8 cellular contexts compared by ENCODE assay signal in genomic region chr5:100902406-100903035, GRCh38. TPM values are rescaled to one million over a fixed set of nuclear protein-coding genes. Genes with fewer than 3 reads are reported as not detected.
DNase-seq lines count a peak whose midpoint lies in the region; ATAC-seq lines count a peak whose summit lies in the region.

No MANE protein-coding gene starts in this region.

- peaks cover 41 to 62% of the 10 kb centered on the region in 2 donors for H3K4me1 Mint-ChIP-seq in effector memory CD8-positive, alpha-beta T cell (ENCODE audit: low read depth in 2 of 2)
- H3K4me1 Mint-ChIP-seq in naive B cell: peaks cover 48 to 49% (median 48%) of the 10 kb centered on the region in 3 donors

- H3K4me3 Mint-ChIP-seq in effector memory CD8-positive, alpha-beta T cell: peak overlapping the region; percentile 97 to 98
- peak overlapping the region; percentile 96 to 100 (median 97) for H3K4me3 Mint-ChIP-seq in naive B cell

- H3K9me3 Mint-ChIP-seq in effector memory CD8-positive, alpha-beta T cell: no peaks in the 10 kb centered on the region
- no peaks in the 10 kb centered on the region for H3K9me3 Mint-ChIP-seq in naive B cell

- DNase-seq in activated T-cell treated with anti-CD3 and anti-CD28 coated beads, Interleukin-2, amount 50 U/mL, for 1 hour: peak; percentile 41
- DNase-seq in activated T-cell treated with anti-CD3 and anti-CD28 coated beads for 4 hours (no peak), UCSD-AML1 (lab: John Stamatoyannopoulos, UW; ENCODE audit: unreplicated experiment) (peak; percentile 16), naive B cell (no peak), HK-2 (ENCODE audit: unreplicated experiment) (no peak), COLO829 (ENCODE audit: low spot score) (no peak)
- DNase-seq in effector memory CD8-positive, alpha-beta T cell: peak; percentile 33 to 49 (median 35)

- H3K36me3 Mint-ChIP-seq in effector memory CD8-positive, alpha-beta T cell (ENCODE audit: insufficient read depth): peaks cover 53% of the 10 kb centered on the region
- H3K36me3 Mint-ChIP-seq in naive B cell: no peaks in the 10 kb centered on the region

- peak overlapping the region; percentile 94 to 97 for H3K27ac Mint-ChIP-seq in effector memory CD8-positive, alpha-beta T cell
- H3K27ac Mint-ChIP-seq in naive B cell: peak overlapping the region; percentile 96 to 99 (median 98)

- ATAC-seq in effector memory CD8-positive, alpha-beta T cell (replicated peaks): peak; percentile 6
- ATAC-seq in naive B cell (ENCODE audit: low read depth in 2 of 2) (peak; percentile 3 to 5), GM19328 (IDR thresholded peaks at IDR 0.05; ENCODE audit: unreplicated experiment) (no peak)

- H3K27me3 Mint-ChIP-seq in effector memory CD8-positive, alpha-beta T cell: no peaks in the 10 kb centered on the region
- H3K27me3 Mint-ChIP-seq in naive B cell: no peaks in the 10 kb centered on the region

RNA-seq across cellular contexts. Expression of gene ST8SIA4, which starts 0.6 kb away (rescaled TPM):
- 10 to 100 TPM; 15.3 to 29.7 (median 22.0) TPM for polyA plus RNA-seq in naive B cell (ENCODE audit: low read depth in 6 of 6)

Comparison
In these comparisons a context has a peak if more than half of its experiments do, and no peak if none do; other contexts are left out.
1. DNase-seq: peak in activated T-cell treated with anti-CD3 and anti-CD28 coated beads, Interleukin-2, amount 50 U/mL, for 1 hour (single experiment), UCSD-AML1 (single experiment) and effector memory CD8-positive, alpha-beta T cell (3 of 3); none in activated T-cell treated with anti-CD3 and anti-CD28 coated beads for 4 hours (single experiment), naive B cell (single experiment), HK-2 (single experiment) and COLO829 (single experiment).